ENCODE assay signal across 8 cellular contexts in the genomic region with DNA sequence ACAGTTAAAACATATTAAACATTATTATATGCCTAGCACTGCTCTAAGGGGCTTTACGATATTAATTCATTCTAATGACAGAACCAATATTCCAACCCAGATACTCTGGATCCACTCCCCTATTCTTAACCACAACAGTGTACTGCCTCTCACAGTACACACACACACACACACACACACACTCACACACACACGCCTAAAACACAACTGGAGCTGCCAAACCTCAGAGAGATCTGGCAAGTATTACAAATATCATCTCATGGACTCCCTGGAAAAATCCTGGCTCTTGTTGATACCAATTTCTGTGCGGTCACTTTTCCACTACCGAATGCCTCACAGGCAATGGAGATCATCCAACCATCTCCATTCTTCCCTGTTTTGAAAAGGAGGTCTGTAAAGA. TPM values are rescaled to one million over a fixed set of nuclear protein-coding genes. Genes with fewer than 3 reads are reported as not detected.
DNase-seq lines count a peak whose midpoint lies in the region; TF ChIP-seq lines count a peak whose summit lies in the region.

No MANE protein-coding gene starts in this region.

- in situ Hi-C loops in G401 (cut with HindIII; ENCODE audit: low sequenced_read_pairs) = no loop called here

- H3K9ac ChIP-seq in SK-N-MC (ENCODE audit: insufficient read length) = no peak overlapping the region
- H3K9ac ChIP-seq in rectal smooth muscle tissue (ENCODE audit: low read length) = no peak overlapping the region

- H3K4me3 ChIP-seq in SK-N-MC (peak overlapping the region; percentile 93), fibroblast of pulmonary artery (replicated peaks; ENCODE audit: low read depth, low read length) (peak overlapping the region; percentile 89), rectal smooth muscle tissue (ENCODE audit: low read length) (peak overlapping the region; percentile 99)

- H3K27ac ChIP-seq in SK-N-MC (no peak overlapping the region), rectal smooth muscle tissue (ENCODE audit: low read depth, low read length) (peak overlapping the region; percentile 88)

- no peaks in the 10 kb centered on the region for H3K4me1 ChIP-seq in rectal smooth muscle tissue (ENCODE audit: control insufficient read depth, insufficient read depth, low read length)

- no peak for TF ChIP-seq CTCF in fibroblast of pulmonary artery (IDR thresholded peaks at IDR 0.05; ENCODE audit: low read length, missing control alignments)

- H3K9me3 ChIP-seq in SK-N-MC (ENCODE audit: low read depth, low read length) = peaks cover 10% of the 10 kb centered on the region; the same call in 1 of the 2 replicates

- peak; percentile 35 for DNase-seq in G401 (ENCODE audit: low spot score)
- no peak for DNase-seq in SK-N-MC (ENCODE audit: low read depth, low spot score)
- DNase-seq in fibroblast of pulmonary artery (ENCODE audit: low read depth) = peak; percentile 52
- DNase-seq in stimulated activated CD4-positive, alpha-beta T cell treated with anti-CD3 and anti-CD28 coated beads, Interleukin-12 subunit alpha, Interleukin-12 subunit beta, amount 100 ng/mL, for 4 hours = no peak
- DNase-seq in NCI-H2081 (lab: John Stamatoyannopoulos, UW) = no peak
- no peak for DNase-seq in central memory CD4-positive, alpha-beta T cell
- DNase-seq in D341Med (ENCODE audit: low spot score) = no peak

- no peaks in the 10 kb centered on the region for H3K27me3 ChIP-seq in rectal smooth muscle tissue (ENCODE audit: control insufficient read depth, insufficient read depth, low read length)

- H3K36me3 ChIP-seq in SK-N-MC (ENCODE audit: insufficient read depth, low read length) (peaks cover 13% of the 10 kb centered on the region), rectal smooth muscle tissue (ENCODE audit: control insufficient read depth, insufficient read depth, low read length) (no peaks in the 10 kb centered on the region)

RNA-seq across cellular contexts. Expression of gene ZNF780A, which starts 1.3 kb away (rescaled TPM):
- 9.7 and 10.2 TPM in 2 replicates for total RNA-seq in G401 (2014; rRNA removed; shearing (Covaris generic))

RNA-seq across cellular contexts. Expression of gene ZNF780B, which starts 33.4 kb away (rescaled TPM):
- total RNA-seq in G401 (2014; rRNA removed; shearing (Covaris generic)) = 9.5 and 12.8 TPM in 2 replicates

Comparison
In these comparisons a context has a peak if more than half of its experiments do, and no peak if none do; other contexts are left out.
1. DNase-seq: peak in G401 (single experiment) and fibroblast of pulmonary artery (single experiment); none in SK-N-MC (single experiment), stimulated activated CD4-positive, alpha-beta T cell treated with anti-CD3 and anti-CD28 coated beads, Interleukin-12 subunit alpha, Interleukin-12 subunit beta, amount 100 ng/mL, for 4 hours (single experiment), NCI-H2081 (0 of 2), central memory CD4-positive, alpha-beta T cell (single experiment) and D341Med (single experiment).
2. Peak in every context shown above with its lines, with median percentiles within 50 percentile points of each other: H3K4me3 ChIP-seq.